Comparison of ENCODE assay signal across 9 cellular contexts in genomic region chr21:42747267-42747701, GRCh38.
DNase-seq lines count a peak whose midpoint lies in the region; ATAC-seq and TF ChIP-seq lines count a peak whose summit lies in the region.
"Had no signal": no experiment of that assay in that cellular context is flagged by ENCODE, and none has a peak within 500 bp of the region (broad histone marks: within the 10 kb centered on the region; RNA-seq: fewer than 3 reads in every experiment).

No MANE protein-coding gene starts in this region.

- H3K27ac ChIP-seq in stomach smooth muscle (ENCODE audit: low read length) (peak overlapping the region; percentile 93), GM23248 (no peak overlapping the region)

- H3K9me3 Mint-ChIP-seq in activated naive CD8-positive, alpha-beta T cell (ENCODE audit: low read depth) = no peaks in the 10 kb centered on the region

- H3F3A ChIP-seq in GM23248 (ENCODE audit: insufficient read depth) = no peaks in the 10 kb centered on the region

- no peaks in the 10 kb centered on the region for H3K27me3 ChIP-seq in stomach smooth muscle (ENCODE audit: control insufficient read depth in 1 of 2, insufficient read depth in 2 of 2, low read length in 2 of 2)
- peaks cover 27% of the 10 kb centered on the region for H3K27me3 ChIP-seq in GM23248 (replicated peaks; ENCODE audit: insufficient read depth)
- H3K27me3 ChIP-seq: heart right ventricle had no signal

- H3K4me1 Mint-ChIP-seq in activated naive CD8-positive, alpha-beta T cell (ENCODE audit: low read depth) = peaks cover 30% of the 10 kb centered on the region

- H3K4me3 ChIP-seq in mucosa of descending colon = no peak overlapping the region
- H3K4me3 ChIP-seq in stomach smooth muscle (ENCODE audit: low read length in 2 of 2) = peak overlapping the region in 1 of 2 donors; percentile 29
- H3K4me3 ChIP-seq in GM23248 = no peak overlapping the region

- no peaks in the 10 kb centered on the region for H3K27me3 Mint-ChIP-seq in activated naive CD8-positive, alpha-beta T cell

- H3K9ac ChIP-seq in stomach smooth muscle (ENCODE audit: low read length in 2 of 2) (peak overlapping the region; percentile 13 to 71), GM23248 (no peak overlapping the region)

- peak; percentile 1 for DNase-seq in activated T-cell treated with anti-CD3 and anti-CD28 coated beads for 48 hours (ENCODE audit: low read depth)
- DNase-seq in activated T-cell treated with anti-CD3 and anti-CD28 coated beads, Interleukin-2, amount 50 U/mL, for 48 hours = no peak
- DNase-seq in mucosa of descending colon = peak in 1 of 3 donors; percentile 51
- DNase-seq in GM19238 (ENCODE audit: insufficient read length, low spot score) = no peak
- no peak for DNase-seq in kidney tubule cell (ENCODE audit: low spot score)
- no peak for DNase-seq in GM23248

- 46 to 56% methylated on average over 10 of the region's 10 CpGs for WGBS in GM23248 (ENCODE audit: low coverage in 1 of 2, low lambda C conversion rate in 2 of 2, missing lambda C conversion rate in 2 of 2), 2 experiments

- intact Hi-C loops in mucosa of descending colon (cut with DNase I, micrococcal nuclease) = no loop called here

- no peaks in the 10 kb centered on the region for H3K36me3 ChIP-seq in mucosa of descending colon (ENCODE audit: low read depth)
- peaks cover 0 to 3% of the 10 kb centered on the region in 2 donors for H3K36me3 ChIP-seq in stomach smooth muscle (ENCODE audit: control insufficient read depth in 2 of 2, insufficient read depth in 2 of 2, low read length in 2 of 2)
- H3K36me3 ChIP-seq in GM23248 (ENCODE audit: low read depth) = no peaks in the 10 kb centered on the region

- no peaks in the 10 kb centered on the region for H4K20me1 ChIP-seq in GM23248 (ENCODE audit: insufficient read depth)

- H3K4me2 ChIP-seq in GM23248 (ENCODE audit: unreplicated experiment) = no peak overlapping the region

- no peaks in the 10 kb centered on the region for H3K36me3 Mint-ChIP-seq in activated naive CD8-positive, alpha-beta T cell

- no peaks in the 10 kb centered on the region for H3K79me2 ChIP-seq in GM23248 (ENCODE audit: insufficient read depth)

- no peaks in the 10 kb centered on the region for H3K9me2 ChIP-seq in GM23248 (ENCODE audit: insufficient read depth)

- H3K4me3 Mint-ChIP-seq in activated naive CD8-positive, alpha-beta T cell = peak overlapping the region; percentile 76

- peak; percentile 4 for ATAC-seq in mucosa of descending colon

- peak overlapping the region; percentile 94 for H3K27ac Mint-ChIP-seq in activated naive CD8-positive, alpha-beta T cell

- H3K9me3 ChIP-seq in mucosa of descending colon = no peaks in the 10 kb centered on the region
- no peaks in the 10 kb centered on the region for H3K9me3 ChIP-seq in stomach smooth muscle (ENCODE audit: control insufficient read depth in 2 of 2, low read length in 2 of 2)
- no peaks in the 10 kb centered on the region for H3K9me3 ChIP-seq in GM23248 (ENCODE audit: low read depth)
- H3K9me3 ChIP-seq: heart right ventricle had no signal

- in situ Hi-C loops in GM23248 (cut with MboI) = no loop called here

- H2AFZ ChIP-seq in GM23248 = no peak overlapping the region

- H3K4me1 ChIP-seq in mucosa of descending colon (ENCODE audit: low read depth) (no peaks in the 10 kb centered on the region), stomach smooth muscle (ENCODE audit: control insufficient read depth, insufficient read depth, low read length) (peaks cover 49% of the 10 kb centered on the region), GM23248 (ENCODE audit: insufficient read depth) (no peaks in the 10 kb centered on the region)

- TF ChIP-seq CTCF in mucosa of descending colon (IDR thresholded peaks at IDR 0.05) = no peak
